9 cellular contexts compared by ENCODE assay signal in genomic region chr7:101162551-101163280, GRCh38. TPM values are rescaled to one million over a fixed set of nuclear protein-coding genes. Genes with fewer than 3 reads are reported as not detected.
DNase-seq lines count a peak whose midpoint lies in the region; ATAC-seq and TF ChIP-seq lines count a peak whose summit lies in the region.
"Had no signal": no experiment of that assay in that cellular context is flagged by ENCODE, and none has a peak within 500 bp of the region (broad histone marks: within the 10 kb centered on the region; RNA-seq: fewer than 3 reads in every experiment).

No MANE protein-coding gene starts in this region.

- H3K36me3 Mint-ChIP-seq in activated CD4-positive, alpha-beta T cell treated with anti-CD3 and anti-CD28 coated beads, Interleukin-2, amount 10 ng/mL, durations not matched to agents 24 days and 14 days (ENCODE audit: low read depth): peaks cover 19% of the 10 kb centered on the region
- H3K36me3 Mint-ChIP-seq in activated B cell treated with CpG ODN at 0.5 μM for 24 hours (ENCODE audit: low read depth) (peaks cover 10% of the 10 kb centered on the region), glutamatergic neuron (ENCODE audit: unreplicated experiment) (no peaks in the 10 kb centered on the region)

- peak; percentile 3 for ATAC-seq in activated B cell treated with CpG ODN at 0.5 μM for 24 hours (ENCODE audit: low read depth)
- ATAC-seq in GM21737 (IDR thresholded peaks at IDR 0.05; ENCODE audit: unreplicated experiment): no peak

- peak overlapping the region; percentile 62 for H3K27ac Mint-ChIP-seq in activated CD4-positive, alpha-beta T cell treated with anti-CD3 and anti-CD28 coated beads, Interleukin-2, amount 10 ng/mL, durations not matched to agents 24 days and 14 days
- H3K27ac Mint-ChIP-seq in activated B cell treated with CpG ODN at 0.5 μM for 24 hours (no peak overlapping the region), glutamatergic neuron (ENCODE audit: unreplicated experiment) (peak overlapping the region; percentile 52)

- peak overlapping the region; percentile 79 for H3K4me3 Mint-ChIP-seq in activated CD4-positive, alpha-beta T cell treated with anti-CD3 and anti-CD28 coated beads, Interleukin-2, amount 10 ng/mL, durations not matched to agents 24 days and 14 days
- H3K4me3 Mint-ChIP-seq in activated B cell treated with CpG ODN at 0.5 μM for 24 hours (peak overlapping the region; percentile 82), glutamatergic neuron (ENCODE audit: unreplicated experiment) (peak overlapping the region; percentile 86)

- H3K27me3 Mint-ChIP-seq in activated CD4-positive, alpha-beta T cell treated with anti-CD3 and anti-CD28 coated beads, Interleukin-2, amount 10 ng/mL, durations not matched to agents 24 days and 14 days: peaks cover 36% of the 10 kb centered on the region
- peaks cover 21% of the 10 kb centered on the region for H3K27me3 Mint-ChIP-seq in activated B cell treated with CpG ODN at 0.5 μM for 24 hours
- peaks cover 35% of the 10 kb centered on the region for H3K27me3 Mint-ChIP-seq in glutamatergic neuron (ENCODE audit: unreplicated experiment)

- no peak for TF ChIP-seq CTCF in activated B cell treated with CpG ODN at 0.5 μM for 24 hours (IDR thresholded peaks at IDR 0.05)
- TF ChIP-seq CTCF in glutamatergic neuron (IDR thresholded peaks at IDR 0.05; ENCODE audit: partially characterized antibody, unreplicated experiment): no peak

- intact Hi-C loops in activated CD4-positive, alpha-beta T cell treated with anti-CD3 and anti-CD28 coated beads, Interleukin-2, amount 10 ng/mL, durations not matched to agents 24 days and 14 days (cut with micrococcal nuclease): no loop called here
- intact Hi-C loops in activated B cell treated with CpG ODN at 0.5 μM for 24 hours (cut with micrococcal nuclease): no loop called here

- peak overlapping the region in 1 of 21 experiments; percentile 7 for H3K27ac ChIP-seq in skin epidermis

- H3K9me3 Mint-ChIP-seq in activated CD4-positive, alpha-beta T cell treated with anti-CD3 and anti-CD28 coated beads, Interleukin-2, amount 10 ng/mL, durations not matched to agents 24 days and 14 days: peaks cover 4% of the 10 kb centered on the region
- H3K9me3 Mint-ChIP-seq in activated B cell treated with CpG ODN at 0.5 μM for 24 hours: no peaks in the 10 kb centered on the region
- peaks cover 12% of the 10 kb centered on the region for H3K9me3 Mint-ChIP-seq in glutamatergic neuron (ENCODE audit: unreplicated experiment)

- peaks cover 28% of the 10 kb centered on the region for H3K4me1 Mint-ChIP-seq in activated CD4-positive, alpha-beta T cell treated with anti-CD3 and anti-CD28 coated beads, Interleukin-2, amount 10 ng/mL, durations not matched to agents 24 days and 14 days
- H3K4me1 Mint-ChIP-seq in activated B cell treated with CpG ODN at 0.5 μM for 24 hours: peaks cover 32% of the 10 kb centered on the region
- peaks cover 20% of the 10 kb centered on the region for H3K4me1 Mint-ChIP-seq in glutamatergic neuron (ENCODE audit: low read depth, unreplicated experiment)

- POLR2A ChIA-PET in activated B cell treated with CpG ODN at 0.5 μM for 24 hours (lab: Charles Lee): interaction anchor here (0.9 to 1.2 kb wide), 2 partner anchors 9 to 120 kb away, joined by 3 read pairs; no protein-coding TSS in a partner anchor

- peak; percentile 80 for DNase-seq in activated CD4-positive, alpha-beta T cell treated with anti-CD3 and anti-CD28 coated beads, Interleukin-2, amount 10 ng/mL, durations not matched to agents 24 days and 14 days
- DNase-seq in activated CD4-positive, alpha-beta T cell treated with anti-CD3 and anti-CD28 coated beads for 1 hour: no peak
- DNase-seq in NCI-H146 (lab: John Stamatoyannopoulos, UW) (peak; percentile 89), activated B cell treated with CpG ODN at 0.5 μM for 24 hours (peak; percentile 30), glutamatergic neuron (peak; percentile 83)
- no peak for DNase-seq in effector CD8-positive, alpha-beta T cell (lab: John Stamatoyannopoulos, UW)

- CTCF ChIA-PET in activated B cell treated with CpG ODN at 0.5 μM for 24 hours (lab: Charles Lee): no interaction called here

- H3K4me3 ChIP-seq in skin epidermis: peak overlapping the region in 6 of 7 experiments; percentile 12 to 34 (median 28)

RNA-seq across cellular contexts. Expression of gene VGF, which starts 2.7 kb away (rescaled TPM):
- 0.23 and 0.28 TPM in 2 replicates for total RNA-seq in activated CD4-positive, alpha-beta T cell treated with anti-CD3 and anti-CD28 coated beads, Interleukin-2, amount 10 ng/mL, durations not matched to agents 24 days and 14 days
- 0.07 and 0.11 TPM in 2 replicates for total RNA-seq in activated B cell treated with CpG ODN at 0.5 μM for 24 hours
- 8.4 TPM for total RNA-seq in glutamatergic neuron (ENCODE audit: unreplicated experiment)
- total RNA-seq: glomerular endothelial cell had no signal

RNA-seq across cellular contexts. Expression of gene AP1S1, which starts 8.4 kb away (rescaled TPM):
- 44.2 and 49.2 TPM in 2 replicates for total RNA-seq in activated CD4-positive, alpha-beta T cell treated with anti-CD3 and anti-CD28 coated beads, Interleukin-2, amount 10 ng/mL, durations not matched to agents 24 days and 14 days
- 19.2 and 22.7 TPM in 2 replicates for total RNA-seq in activated B cell treated with CpG ODN at 0.5 μM for 24 hours
- total RNA-seq in glutamatergic neuron (ENCODE audit: unreplicated experiment): 50.4 TPM

RNA-seq across cellular contexts. Expression of gene NAT16, which starts 17.4 kb away (rescaled TPM):
- not detected in 2 replicates for total RNA-seq in activated CD4-positive, alpha-beta T cell treated with anti-CD3 and anti-CD28 coated beads, Interleukin-2, amount 10 ng/mL, durations not matched to agents 24 days and 14 days
- not detected in 2 replicates for total RNA-seq in activated B cell treated with CpG ODN at 0.5 μM for 24 hours
- total RNA-seq in glutamatergic neuron (ENCODE audit: unreplicated experiment): 2.4 TPM
- total RNA-seq: glomerular endothelial cell had no signal

RNA-seq across cellular contexts. Expression of gene SERPINE1, which starts 35.8 kb away (rescaled TPM):
- 0.33 and 0.45 TPM in 2 replicates for total RNA-seq in activated CD4-positive, alpha-beta T cell treated with anti-CD3 and anti-CD28 coated beads, Interleukin-2, amount 10 ng/mL, durations not matched to agents 24 days and 14 days
- total RNA-seq in activated B cell treated with CpG ODN at 0.5 μM for 24 hours (not detected in 2 replicates), glutamatergic neuron (ENCODE audit: unreplicated experiment) (not detected)

RNA-seq across cellular contexts. Expression of gene MOGAT3, which starts 38.1 kb away (rescaled TPM):
- total RNA-seq in activated CD4-positive, alpha-beta T cell treated with anti-CD3 and anti-CD28 coated beads, Interleukin-2, amount 10 ng/mL, durations not matched to agents 24 days and 14 days: not detected in 2 replicates
- not detected in 2 replicates for total RNA-seq in activated B cell treated with CpG ODN at 0.5 μM for 24 hours
- not detected for total RNA-seq in glutamatergic neuron (ENCODE audit: unreplicated experiment)
- total RNA-seq: glomerular endothelial cell had no signal

Comparison
In these comparisons a context has a peak if more than half of its experiments do, and no peak if none do; other contexts are left out.
1. DNase-seq: peak in activated CD4-positive, alpha-beta T cell treated with anti-CD3 and anti-CD28 coated beads, Interleukin-2, amount 10 ng/mL, durations not matched to agents 24 days and 14 days (single experiment), NCI-H146 (single experiment), activated B cell treated with CpG ODN at 0.5 μM for 24 hours (single experiment) and glutamatergic neuron (single experiment); none in activated CD4-positive, alpha-beta T cell treated with anti-CD3 and anti-CD28 coated beads for 1 hour (single experiment) and effector CD8-positive, alpha-beta T cell (single experiment).
2. Peak in every context shown above with its lines, with median percentiles within 50 percentile points of each other: H3K4me3 Mint-ChIP-seq.